ENCODE assay signal across 1 cellular context in the genomic region with DNA sequence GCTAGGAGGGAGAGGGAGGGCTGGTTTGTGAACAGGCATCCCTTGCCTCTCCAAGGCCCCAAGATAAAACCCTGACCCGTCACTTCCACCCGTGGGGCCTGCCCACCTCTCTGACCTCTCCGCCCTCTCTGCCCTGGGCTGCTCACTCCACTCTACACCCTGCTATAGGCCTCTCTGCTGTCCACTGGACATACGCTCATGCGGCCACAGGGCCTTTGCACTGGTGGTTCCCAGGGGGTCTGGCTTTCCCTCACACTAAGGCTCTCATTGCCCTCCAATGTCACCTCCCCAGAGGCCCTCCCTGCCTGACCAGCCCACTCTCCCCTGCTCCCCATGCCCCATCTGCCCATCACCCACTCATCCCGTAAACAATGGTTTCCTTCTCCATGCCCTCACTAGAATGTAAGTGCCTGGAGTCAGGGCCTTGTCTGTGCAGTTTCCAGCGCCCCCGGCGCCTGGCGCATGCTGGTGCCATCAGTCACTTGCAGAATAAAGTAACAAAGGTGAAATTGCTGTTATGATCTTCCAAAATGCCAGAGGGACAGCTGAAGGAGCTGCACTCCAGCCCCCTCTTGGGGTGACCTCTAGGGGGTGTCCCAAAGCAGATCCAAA.
TF ChIP-seq lines count a peak whose summit lies in the region.

No MANE protein-coding gene starts in this region.

TF ChIP-seq in HCT116, 20 proteins besides CTCF, POLR2A, EP300 and RAD21 (continued from another document):
- TF ChIP-seq, protein P1, sequence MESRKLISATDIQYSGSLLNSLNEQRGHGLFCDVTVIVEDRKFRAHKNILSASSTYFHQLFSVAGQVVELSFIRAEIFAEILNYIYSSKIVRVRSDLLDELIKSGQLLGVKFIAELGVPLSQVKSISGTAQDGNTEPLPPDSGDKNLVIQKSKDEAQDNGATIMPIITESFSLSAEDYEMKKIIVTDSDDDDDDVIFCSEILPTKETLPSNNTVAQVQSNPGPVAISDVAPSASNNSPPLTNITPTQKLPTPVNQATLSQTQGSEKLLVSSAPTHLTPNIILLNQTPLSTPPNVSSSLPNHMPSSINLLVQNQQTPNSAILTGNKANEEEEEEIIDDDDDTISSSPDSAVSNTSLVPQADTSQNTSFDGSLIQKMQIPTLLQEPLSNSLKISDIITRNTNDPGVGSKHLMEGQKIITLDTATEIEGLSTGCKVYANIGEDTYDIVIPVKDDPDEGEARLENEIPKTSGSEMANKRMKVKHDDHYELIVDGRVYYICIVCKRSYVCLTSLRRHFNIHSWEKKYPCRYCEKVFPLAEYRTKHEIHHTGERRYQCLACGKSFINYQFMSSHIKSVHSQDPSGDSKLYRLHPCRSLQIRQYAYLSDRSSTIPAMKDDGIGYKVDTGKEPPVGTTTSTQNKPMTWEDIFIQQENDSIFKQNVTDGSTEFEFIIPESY (IDR thresholded peaks at IDR 0.05; ENCODE audit: extremely low read depth, insufficient replicate concordance, low read length): no peak
- TF ChIP-seq ZNF274 (IDR thresholded peaks at IDR 0.05; ENCODE audit: low read depth, low read length) (no peak), FOSL1 (IDR thresholded peaks at IDR 0.05; ENCODE audit: low read depth) (no peak), SP1 (IDR thresholded peaks at IDR 0.05; ENCODE audit: low read depth) (no peak), EGR1 (IDR thresholded peaks at IDR 0.05; ENCODE audit: low read depth) (no peak), TCF7L2 (IDR thresholded peaks at IDR 0.05; ENCODE audit: borderline replicate concordance, extremely low read depth, insufficient read depth, insufficient read length) (no peak), ZFX (IDR thresholded peaks at IDR 0.05) (no peak), SRF (IDR thresholded peaks at IDR 0.05; ENCODE audit: low read depth) (no peak), CBX3 (IDR thresholded peaks at IDR 0.05; ENCODE audit: low read depth) (no peak), EZH2phosphoT487 (IDR thresholded peaks at IDR 0.05; ENCODE audit: borderline replicate concordance) (no peak), POLR2AphosphoS5 (IDR thresholded peaks at IDR 0.05; ENCODE audit: low read depth, low read length) (no peak), ELF1 (IDR thresholded peaks at IDR 0.05; ENCODE audit: borderline replicate concordance, low read depth) (no peak), EZH2 (IDR thresholded peaks at IDR 0.05) (no peak)
- TF ChIP-seq, protein P2, sequence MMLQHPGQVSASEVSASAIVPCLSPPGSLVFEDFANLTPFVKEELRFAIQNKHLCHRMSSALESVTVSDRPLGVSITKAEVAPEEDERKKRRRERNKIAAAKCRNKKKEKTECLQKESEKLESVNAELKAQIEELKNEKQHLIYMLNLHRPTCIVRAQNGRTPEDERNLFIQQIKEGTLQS (IDR thresholded peaks at IDR 0.05): no peak
- TF ChIP-seq, protein P3, sequence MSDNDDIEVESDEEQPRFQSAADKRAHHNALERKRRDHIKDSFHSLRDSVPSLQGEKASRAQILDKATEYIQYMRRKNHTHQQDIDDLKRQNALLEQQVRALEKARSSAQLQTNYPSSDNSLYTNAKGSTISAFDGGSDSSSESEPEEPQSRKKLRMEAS (IDR thresholded peaks at IDR 0.05): no peak
